1 cellular context compared by ENCODE assay signal in the genomic region with DNA sequence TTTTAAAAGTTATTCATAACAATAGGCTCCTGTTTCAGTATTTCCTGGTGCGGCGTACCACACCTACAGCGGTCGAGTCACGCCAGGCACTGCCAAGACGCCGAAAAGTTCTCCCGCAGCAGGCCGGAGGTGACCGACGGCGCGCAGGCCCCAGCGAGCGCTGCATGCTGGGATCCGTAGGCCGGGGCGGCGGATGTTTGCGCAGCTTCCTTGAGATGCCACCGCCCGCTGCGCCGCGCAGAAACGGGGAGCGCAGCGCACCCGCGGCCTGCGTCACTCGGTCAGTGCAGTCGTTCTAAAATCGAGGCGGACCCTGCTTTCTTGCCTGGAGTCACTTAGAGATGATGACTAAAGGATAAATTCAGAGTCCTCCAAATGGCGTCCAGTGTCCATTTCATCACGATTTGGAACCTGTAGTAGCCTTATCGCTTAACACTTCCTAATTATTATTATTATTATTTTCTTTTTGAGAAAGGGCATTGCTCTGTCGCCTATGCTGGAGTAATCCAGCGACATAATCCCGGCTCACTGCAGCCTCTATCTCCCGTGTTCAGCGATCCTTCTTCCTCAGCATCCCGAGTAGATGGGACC.
TF ChIP-seq lines count a peak whose summit lies in the region.

No MANE protein-coding gene starts in this region.

TF ChIP-seq in K562, 482 proteins besides CTCF, POLR2A, EP300 and RAD21 (continued from another document and continues in another):
- TF ChIP-seq REST (CRISPR knock-in tag; IDR thresholded peaks at IDR 0.05; ENCODE audit: low read depth) (no peak), ATF7 (IDR thresholded peaks at IDR 0.05) (peak; percentile 60; the same call in 1 of the 2 replicates), ETV5 (CRISPR knock-in tag; IDR thresholded peaks at IDR 0.05; ENCODE audit: low read depth) (peak; percentile 81), HOXB6 (CRISPR knock-in tag; IDR thresholded peaks at IDR 0.05; ENCODE audit: borderline replicate concordance) (no peak), HMG20A (CRISPR knock-in tag; conservative IDR thresholded peaks at IDR 0.05) (no peak), MAZ (CRISPR knock-in tag; conservative IDR thresholded peaks at IDR 0.05 in 1 of 2, IDR thresholded peaks at IDR 0.05 in 1 of 2) (peak in 1 of 2 experiments; percentile 62; a peak in 2 of 4 replicates), CHD4 (IDR thresholded peaks at IDR 0.05; ENCODE audit: insufficient read depth, insufficient replicate concordance, low read depth, low read length, poor library complexity, severe bottlenecking) (no peak), POLR2B (IDR thresholded peaks at IDR 0.05; ENCODE audit: low read depth, partially characterized antibody) (peak; percentile 49), EGR1 (conservative IDR thresholded peaks at IDR 0.05) (no peak), E2F6 (IDR thresholded peaks at IDR 0.05; ENCODE audit: borderline replicate concordance in 1 of 2, extremely low read depth in 1 of 2, insufficient read depth in 1 of 2, insufficient read length in 1 of 2, low read depth in 1 of 2, low read length in 1 of 2, poor library complexity in 1 of 2, severe bottlenecking in 1 of 2) (peak in 1 of 2 experiments; percentile 36), ZNF143 (CRISPR knock-in tag; IDR thresholded peaks at IDR 0.05) (peak; percentile 79), ZNF41 (CRISPR knock-in tag; conservative IDR thresholded peaks at IDR 0.05) (no peak), KAT8 (IDR thresholded peaks at IDR 0.05; ENCODE audit: low read depth) (no peak), STAG1 (CRISPR knock-in tag; IDR thresholded peaks at IDR 0.05; ENCODE audit: borderline replicate concordance) (no peak), ZNF449 (CRISPR knock-in tag; IDR thresholded peaks at IDR 0.05) (no peak), ZBTB2 (IDR thresholded peaks at IDR 0.05) (0 out of 2 replicates have a peak, but pooled peaks have one; percentile 67), KLF10 (CRISPR knock-in tag; IDR thresholded peaks at IDR 0.05) (no peak), THAP12 (CRISPR knock-in tag; IDR thresholded peaks at IDR 0.05) (0 out of 2 replicates have a peak, but pooled peaks have one; percentile 20), JUND (IDR thresholded peaks at IDR 0.05; ENCODE audit: borderline replicate concordance, low read depth, low read length) (peak; percentile 41; the same call in 1 of the 2 replicates), JUND (tag; IDR thresholded peaks at IDR 0.05; ENCODE audit: borderline replicate concordance, low read depth, low read length) (peak; percentile 26; the same call in 1 of the 3 replicates), CREB3 (tag; conservative IDR thresholded peaks at IDR 0.05; ENCODE audit: low read depth) (no peak), GTF2F1 (IDR thresholded peaks at IDR 0.05; ENCODE audit: low read depth, low read length) (no peak), CREBBP (IDR thresholded peaks at IDR 0.05; ENCODE audit: low read depth, low read length) (no peak), ZNF780A (CRISPR knock-in tag; IDR thresholded peaks at IDR 0.05) (no peak), KDM5B (IDR thresholded peaks at IDR 0.05; ENCODE audit: insufficient replicate concordance, low read depth, low read length) (peak; percentile 60), MECOM (CRISPR knock-in tag; IDR thresholded peaks at IDR 0.05) (no peak), ZNF274 (IDR thresholded peaks at IDR 0.05; ENCODE audit: borderline replicate concordance, low read depth, low read length) (no peak), ZNF408 (CRISPR knock-in tag; IDR thresholded peaks at IDR 0.05; ENCODE audit: low read depth) (no peak), GATAD2B (IDR thresholded peaks at IDR 0.05; ENCODE audit: borderline replicate concordance) (0 out of 2 replicates have a peak, but pooled peaks have one; percentile 36), ZNF3 (CRISPR knock-in tag; IDR thresholded peaks at IDR 0.05) (no peak), NRF1 (conservative IDR thresholded peaks at IDR 0.05 in 1 of 2, IDR thresholded peaks at IDR 0.05 in 1 of 2) (peak; percentile 94), CBFA2T2 (conservative IDR thresholded peaks at IDR 0.05) (no peak), ETV6 (IDR thresholded peaks at IDR 0.05; ENCODE audit: borderline replicate concordance in 1 of 2, low read depth in 2 of 2, low read length in 1 of 2) (no peak), ETV6 (CRISPR knock-in tag; IDR thresholded peaks at IDR 0.05; ENCODE audit: borderline replicate concordance) (no peak)
- TF ChIP-seq, protein P1, sequence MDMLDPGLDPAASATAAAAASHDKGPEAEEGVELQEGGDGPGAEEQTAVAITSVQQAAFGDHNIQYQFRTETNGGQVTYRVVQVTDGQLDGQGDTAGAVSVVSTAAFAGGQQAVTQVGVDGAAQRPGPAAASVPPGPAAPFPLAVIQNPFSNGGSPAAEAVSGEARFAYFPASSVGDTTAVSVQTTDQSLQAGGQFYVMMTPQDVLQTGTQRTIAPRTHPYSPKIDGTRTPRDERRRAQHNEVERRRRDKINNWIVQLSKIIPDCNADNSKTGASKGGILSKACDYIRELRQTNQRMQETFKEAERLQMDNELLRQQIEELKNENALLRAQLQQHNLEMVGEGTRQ (CRISPR knock-in tag; IDR thresholded peaks at IDR 0.05) = no peak
- TF ChIP-seq, protein P2, sequence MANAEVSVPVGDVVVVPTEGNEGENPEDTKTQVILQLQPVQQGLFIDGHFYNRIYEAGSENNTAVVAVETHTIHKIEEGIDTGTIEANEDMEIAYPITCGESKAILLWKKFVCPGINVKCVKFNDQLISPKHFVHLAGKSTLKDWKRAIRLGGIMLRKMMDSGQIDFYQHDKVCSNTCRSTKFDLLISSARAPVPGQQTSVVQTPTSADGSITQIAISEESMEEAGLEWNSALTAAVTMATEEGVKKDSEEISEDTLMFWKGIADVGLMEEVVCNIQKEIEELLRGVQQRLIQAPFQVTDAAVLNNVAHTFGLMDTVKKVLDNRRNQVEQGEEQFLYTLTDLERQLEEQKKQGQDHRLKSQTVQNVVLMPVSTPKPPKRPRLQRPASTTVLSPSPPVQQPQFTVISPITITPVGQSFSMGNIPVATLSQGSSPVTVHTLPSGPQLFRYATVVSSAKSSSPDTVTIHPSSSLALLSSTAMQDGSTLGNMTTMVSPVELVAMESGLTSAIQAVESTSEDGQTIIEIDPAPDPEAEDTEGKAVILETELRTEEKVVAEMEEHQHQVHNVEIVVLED (CRISPR knock-in tag; IDR thresholded peaks at IDR 0.05) = peak; percentile 80
- TF ChIP-seq, protein P3, sequence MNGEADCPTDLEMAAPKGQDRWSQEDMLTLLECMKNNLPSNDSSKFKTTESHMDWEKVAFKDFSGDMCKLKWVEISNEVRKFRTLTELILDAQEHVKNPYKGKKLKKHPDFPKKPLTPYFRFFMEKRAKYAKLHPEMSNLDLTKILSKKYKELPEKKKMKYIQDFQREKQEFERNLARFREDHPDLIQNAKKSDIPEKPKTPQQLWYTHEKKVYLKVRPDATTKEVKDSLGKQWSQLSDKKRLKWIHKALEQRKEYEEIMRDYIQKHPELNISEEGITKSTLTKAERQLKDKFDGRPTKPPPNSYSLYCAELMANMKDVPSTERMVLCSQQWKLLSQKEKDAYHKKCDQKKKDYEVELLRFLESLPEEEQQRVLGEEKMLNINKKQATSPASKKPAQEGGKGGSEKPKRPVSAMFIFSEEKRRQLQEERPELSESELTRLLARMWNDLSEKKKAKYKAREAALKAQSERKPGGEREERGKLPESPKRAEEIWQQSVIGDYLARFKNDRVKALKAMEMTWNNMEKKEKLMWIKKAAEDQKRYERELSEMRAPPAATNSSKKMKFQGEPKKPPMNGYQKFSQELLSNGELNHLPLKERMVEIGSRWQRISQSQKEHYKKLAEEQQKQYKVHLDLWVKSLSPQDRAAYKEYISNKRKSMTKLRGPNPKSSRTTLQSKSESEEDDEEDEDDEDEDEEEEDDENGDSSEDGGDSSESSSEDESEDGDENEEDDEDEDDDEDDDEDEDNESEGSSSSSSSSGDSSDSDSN (IDR thresholded peaks at IDR 0.05; ENCODE audit: borderline replicate concordance in 1 of 2, low read depth in 2 of 2, low read length in 2 of 2) = peak; percentile 63 to 71; a peak in 1 of 4 replicates
- TF ChIP-seq, protein P4, sequence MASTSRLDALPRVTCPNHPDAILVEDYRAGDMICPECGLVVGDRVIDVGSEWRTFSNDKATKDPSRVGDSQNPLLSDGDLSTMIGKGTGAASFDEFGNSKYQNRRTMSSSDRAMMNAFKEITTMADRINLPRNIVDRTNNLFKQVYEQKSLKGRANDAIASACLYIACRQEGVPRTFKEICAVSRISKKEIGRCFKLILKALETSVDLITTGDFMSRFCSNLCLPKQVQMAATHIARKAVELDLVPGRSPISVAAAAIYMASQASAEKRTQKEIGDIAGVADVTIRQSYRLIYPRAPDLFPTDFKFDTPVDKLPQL (IDR thresholded peaks at IDR 0.05; ENCODE audit: extremely low read depth, insufficient read length) = no peak
- TF ChIP-seq, protein P5, sequence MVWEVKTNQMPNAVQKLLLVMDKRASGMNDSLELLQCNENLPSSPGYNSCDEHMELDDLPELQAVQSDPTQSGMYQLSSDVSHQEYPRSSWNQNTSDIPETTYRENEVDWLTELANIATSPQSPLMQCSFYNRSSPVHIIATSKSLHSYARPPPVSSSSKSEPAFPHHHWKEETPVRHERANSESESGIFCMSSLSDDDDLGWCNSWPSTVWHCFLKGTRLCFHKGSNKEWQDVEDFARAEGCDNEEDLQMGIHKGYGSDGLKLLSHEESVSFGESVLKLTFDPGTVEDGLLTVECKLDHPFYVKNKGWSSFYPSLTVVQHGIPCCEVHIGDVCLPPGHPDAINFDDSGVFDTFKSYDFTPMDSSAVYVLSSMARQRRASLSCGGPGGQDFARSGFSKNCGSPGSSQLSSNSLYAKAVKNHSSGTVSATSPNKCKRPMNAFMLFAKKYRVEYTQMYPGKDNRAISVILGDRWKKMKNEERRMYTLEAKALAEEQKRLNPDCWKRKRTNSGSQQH (CRISPR knock-in tag; IDR thresholded peaks at IDR 0.05) = no peak
